Comparison of ENCODE assay signal across 11 cellular contexts in the genomic region with DNA sequence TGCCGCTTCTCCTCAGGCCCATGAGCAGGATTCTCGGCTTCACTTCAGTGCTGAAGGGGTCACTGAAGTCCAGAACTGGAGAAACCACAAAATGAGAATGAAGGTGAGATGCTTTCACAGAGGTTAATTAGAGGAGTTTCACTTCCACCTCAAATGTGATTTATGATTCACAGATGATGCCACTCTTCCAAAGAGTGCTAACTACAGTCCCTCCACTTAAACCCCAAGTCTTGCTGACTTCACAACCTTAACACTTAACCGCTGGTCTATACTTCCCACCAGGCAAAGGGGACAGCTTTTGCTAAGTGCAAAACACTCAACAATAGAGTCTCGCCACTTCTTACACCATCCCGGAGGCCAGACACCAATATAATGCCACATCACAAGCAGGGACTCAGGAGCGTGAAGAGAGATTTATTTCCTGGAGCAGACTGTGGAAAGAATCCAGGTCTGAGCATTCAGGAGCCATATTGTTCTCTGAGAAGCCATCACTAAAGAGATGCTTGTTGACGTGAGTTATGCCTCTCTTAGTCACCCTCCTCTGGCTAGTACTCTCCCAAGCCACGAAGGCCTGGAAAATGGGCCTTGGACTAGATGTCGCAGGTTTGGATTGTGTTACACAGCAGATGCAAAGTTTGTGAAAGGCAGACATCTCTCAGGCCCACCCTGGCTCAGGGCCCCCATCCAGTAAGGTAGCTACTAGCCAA. TPM values are rescaled to one million over a fixed set of nuclear protein-coding genes. Genes with fewer than 3 reads are reported as not detected.
DNase-seq lines count a peak whose midpoint lies in the region; ATAC-seq and TF ChIP-seq lines count a peak whose summit lies in the region.
"Had no signal": no experiment of that assay in that cellular context is flagged by ENCODE, and none has a peak within 500 bp of the region (broad histone marks: within the 10 kb centered on the region; RNA-seq: fewer than 3 reads in every experiment).

No MANE protein-coding gene starts in this region.

- no peak for TF ChIP-seq EP300 in ovary (IDR thresholded peaks at IDR 0.05)

- H3K27ac ChIP-seq in ovary: no peak overlapping the region
- H3K27ac ChIP-seq: heart right ventricle had no signal

- no peaks in the 10 kb centered on the region for H3K4me1 ChIP-seq in ovary (ENCODE audit: insufficient read depth)

- H3K27me3 ChIP-seq in ovary: no peaks in the 10 kb centered on the region
- H3K27me3 ChIP-seq: heart right ventricle had no signal

- ATAC-seq in GM18861 (IDR thresholded peaks at IDR 0.05; ENCODE audit: unreplicated experiment): peak; percentile 94
- peak; percentile 87 for ATAC-seq in GM21717 (IDR thresholded peaks at IDR 0.05; ENCODE audit: unreplicated experiment)
- ATAC-seq in HG03432 (IDR thresholded peaks at IDR 0.05; ENCODE audit: unreplicated experiment): peak; percentile 95

- no peaks in the 10 kb centered on the region for H3K9me3 ChIP-seq in ovary
- H3K9me3 ChIP-seq: heart right ventricle had no signal

- WGBS in ovary, 3 donors: 85 to 89% (median 88%) methylated on average over 9 of the region's 9 CpGs

- DNase-seq in left kidney (ENCODE audit: low read depth, low spot score) (peak; percentile 9), midbrain (lab: John Stamatoyannopoulos, UW) (no peak), NCI-H82 treated with DMSO at 0.1 percent for 48 hours (lab: John Stamatoyannopoulos, UW; ENCODE audit: unreplicated experiment) (no peak), ovary (no peak)
- no peak for DNase-seq in activated naive CD4-positive, alpha-beta T cell (lab: John Stamatoyannopoulos, UW)
- DNase-seq: activated CD4-positive, alpha-beta T cell treated with anti-CD3 and anti-CD28 coated beads, Interleukin-2, amount 10 ng/mL, durations not matched to agents 7 days and 5 days; EL; heart right ventricle had no signal

- no peak for TF ChIP-seq POLR2A in ovary (IDR thresholded peaks at IDR 0.05)

- intact Hi-C loops in ovary (cut with DNase I): no loop called here

- no peaks in the 10 kb centered on the region for H3K36me3 ChIP-seq in ovary

- H3K4me3 ChIP-seq in ovary: no peak overlapping the region
- H3K4me3 ChIP-seq: heart right ventricle had no signal

- no peak for TF ChIP-seq CTCF in ovary (IDR thresholded peaks at IDR 0.05)

RNA-seq across cellular contexts. Expression of a gene that starts 24.4 kb away (rescaled TPM):
- total RNA-seq in ovary: 10 to 100 TPM in 1 of 7 donors, 1 to 10 TPM in 6; 3.1 to 12.9 (median 7.9) TPM
- polyA plus RNA-seq in ovary: 1 to 10 TPM in 1 of 2 donors, under 1 TPM in 1; 0.71 to 9.0 TPM

RNA-seq across cellular contexts. Expression of a gene that starts 35.1 kb away (rescaled TPM):
- 10 to 100 TPM; 25.3 to 48.6 (median 35.8) TPM for total RNA-seq in ovary
- 10 to 100 TPM; 21.6 to 40.6 TPM for polyA plus RNA-seq in ovary

RNA-seq across cellular contexts. Expression of a gene that starts 45.3 kb away (rescaled TPM):
- 10 to 100 TPM; 24.0 to 50.1 (median 28.5) TPM for total RNA-seq in ovary
- 10 to 100 TPM; 14.7 to 19.8 TPM for polyA plus RNA-seq in ovary
